25 cellular contexts compared by ENCODE assay signal in the genomic region with DNA sequence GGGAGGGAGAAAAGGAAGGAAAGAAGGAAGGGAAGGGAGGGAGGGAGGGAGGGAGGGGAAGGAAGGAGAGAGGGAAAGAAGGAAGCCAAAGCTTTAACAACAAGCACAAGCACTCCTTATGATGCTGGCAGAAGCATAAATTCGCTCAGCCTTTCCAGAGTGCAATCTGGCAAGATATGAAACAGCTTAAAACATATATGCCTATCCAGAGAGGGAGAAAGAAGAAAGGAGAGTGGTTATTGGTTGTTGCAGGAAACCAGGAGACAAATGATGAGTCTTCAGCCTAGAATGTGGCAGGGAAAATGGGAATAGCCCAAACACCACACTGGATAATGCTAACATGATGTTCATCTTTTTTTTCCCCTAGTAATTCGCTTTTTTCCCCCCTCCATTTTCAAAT.
A peak's percentile ranks its signal among the peaks of the same experiment; 100 is the strongest.
DNase-seq lines count a peak whose midpoint lies in the region; ATAC-seq, FAIRE-seq and TF ChIP-seq lines count a peak whose summit lies in the region.
"Had no signal": no experiment of that assay in that cellular context is flagged by ENCODE, and none has a peak within 500 bp of the region (broad histone marks: within the 10 kb centered on the region; RNA-seq: fewer than 3 reads in every experiment).

No MANE protein-coding gene starts in this region.

- H3K27ac Mint-ChIP-seq in brain (peak overlapping the region in 4 of 5 experiments; percentile 5 to 87 (median 50)), nephron (peak overlapping the region; percentile 44 to 78 (median 76))
- H3K27ac Mint-ChIP-seq: activated naive CD8-positive, alpha-beta T cell; effector memory CD8-positive, alpha-beta T cell; memory B cell; T-helper 1 cell treated with Interleukin-12 subunit alpha and Interleukin-12 subunit beta and Interleukin-4 antibody, amounts not matched to agents 30 μg/mL and 1 μg/mL, for 36 hours had no signal

- H3K4me1 Mint-ChIP-seq in brain (peaks cover 50% of the 10 kb centered on the region), nephron (peaks cover 64% of the 10 kb centered on the region)

- H3K27me3 ChIP-seq in effector memory CD4-positive, alpha-beta T cell (replicated peaks; ENCODE audit: control insufficient read depth, insufficient read depth, low read length, poor library complexity, severe bottlenecking), result no peaks in the 10 kb centered on the region
- H3K27me3 ChIP-seq: esophagus squamous epithelium, ovary, SJCRH30, upper lobe of left lung had no signal

- H3K36me3 ChIP-seq in effector memory CD4-positive, alpha-beta T cell (ENCODE audit: control insufficient read depth, insufficient read depth, low read length), result no peaks in the 10 kb centered on the region
- no peaks in the 10 kb centered on the region for H3K36me3 ChIP-seq in mucosa of descending colon (ENCODE audit: low read depth)
- H3K36me3 ChIP-seq: esophagus squamous epithelium, ovary, SJCRH30, upper lobe of left lung had no signal

- H3K4me3 Mint-ChIP-seq in brain (no peak overlapping the region), nephron (no peak overlapping the region)
- H3K4me3 Mint-ChIP-seq: activated naive CD8-positive, alpha-beta T cell; effector memory CD8-positive, alpha-beta T cell; memory B cell; T-helper 1 cell treated with Interleukin-12 subunit alpha and Interleukin-12 subunit beta and Interleukin-4 antibody, amounts not matched to agents 30 μg/mL and 1 μg/mL, for 36 hours had no signal

- no peak overlapping the region for H3K27ac ChIP-seq in effector memory CD4-positive, alpha-beta T cell (ENCODE audit: insufficient read depth, low read length, poor library complexity, severe bottlenecking)
- H3K27ac ChIP-seq: esophagus squamous epithelium, ovary, SJCRH30, upper lobe of left lung had no signal

- no peaks in the 10 kb centered on the region for H3K36me3 Mint-ChIP-seq in brain
- H3K36me3 Mint-ChIP-seq in nephron (ENCODE audit: low read depth), result no peaks in the 10 kb centered on the region
- H3K36me3 Mint-ChIP-seq: activated naive CD8-positive, alpha-beta T cell; memory B cell had no signal

- H3K4me1 ChIP-seq in effector memory CD4-positive, alpha-beta T cell (ENCODE audit: control insufficient read depth, insufficient read depth, low read length, poor library complexity, severe bottlenecking), result no peaks in the 10 kb centered on the region
- no peaks in the 10 kb centered on the region for H3K4me1 ChIP-seq in mucosa of descending colon (ENCODE audit: low read depth)

- H3K27me3 Mint-ChIP-seq in brain (no peaks in the 10 kb centered on the region), nephron (ENCODE audit: low read depth) (no peaks in the 10 kb centered on the region)
- H3K27me3 Mint-ChIP-seq: activated naive CD8-positive, alpha-beta T cell had no signal

- DNase-seq in AG10803 (ENCODE audit: low read depth) (peak; percentile 56), HCEC 1CT (peak; percentile 45), H54 (ENCODE audit: insufficient read length, low spot score) (no peak), mucosa of descending colon (no peak)
- no peak for DNase-seq in effector memory CD4-positive, alpha-beta T cell
- DNase-seq: activated CD4-positive, alpha-beta T cell treated with anti-CD3 and anti-CD28 coated beads for 48 hours; DND-41; effector memory CD8-positive, alpha-beta T cell; esophagus squamous epithelium; left cardiac atrium; NCI-H1417; NCI-H2107; NCI-H510A treated with DMSO at 0.1 percent for 48 hours; NK-92 treated with Interleukin-12 subunit alpha and Interleukin-12 subunit beta, amount 100 ng/mL, for 24 hours; ovary; SJCRH30; upper lobe of left lung had no signal

- no peak for FAIRE-seq in H54 (lab: Jason Lieb, UNC)
- FAIRE-seq: GM19239 had no signal

- no peak for TF ChIP-seq CTCF in AG10803 (conservative IDR thresholded peaks at IDR 0.05; ENCODE audit: low read length)
- TF ChIP-seq CTCF in brain (conservative IDR thresholded peaks at IDR 0.05), result no peak
- TF ChIP-seq CTCF in nephron (IDR thresholded peaks at IDR 0.05; ENCODE audit: unreplicated experiment in 3 of 3), result no peak
- TF ChIP-seq CTCF in mucosa of descending colon (IDR thresholded peaks at IDR 0.05), result no peak

- ATAC-seq in mucosa of descending colon, result no peak
- ATAC-seq: effector memory CD8-positive, alpha-beta T cell; left cardiac atrium; Panc1; sciatic nerve had no signal

- intact Hi-C loops in mucosa of descending colon (cut with DNase I, micrococcal nuclease), result no loop called here

- peaks cover 0 to 2% (median 0%) of the 10 kb centered on the region in 5 experiments for H3K9me3 Mint-ChIP-seq in brain
- H3K9me3 Mint-ChIP-seq in nephron, result no peaks in the 10 kb centered on the region
- H3K9me3 Mint-ChIP-seq: effector memory CD8-positive, alpha-beta T cell; memory B cell; T-helper 1 cell treated with Interleukin-12 subunit alpha and Interleukin-12 subunit beta and Interleukin-4 antibody, amounts not matched to agents 30 μg/mL and 1 μg/mL, for 36 hours had no signal

- no peaks in the 10 kb centered on the region for H3K9me3 ChIP-seq in effector memory CD4-positive, alpha-beta T cell (ENCODE audit: control insufficient read depth, low read length)
- H3K9me3 ChIP-seq in mucosa of descending colon, result no peaks in the 10 kb centered on the region
- H3K9me3 ChIP-seq: esophagus squamous epithelium, ovary, SJCRH30, upper lobe of left lung had no signal

- H3K4me3 ChIP-seq in AG10803 (ENCODE audit: low read length) (no peak overlapping the region), mucosa of descending colon (no peak overlapping the region)
- no peak overlapping the region for H3K4me3 ChIP-seq in effector memory CD4-positive, alpha-beta T cell (ENCODE audit: insufficient read depth, low read depth, low read length, poor library complexity, severe bottlenecking)
- H3K4me3 ChIP-seq: esophagus squamous epithelium, ovary, SJCRH30, upper lobe of left lung had no signal

- TF ChIP-seq POLR2A in H54 (IDR thresholded peaks at IDR 0.05; ENCODE audit: low read depth, low read length), result no peak

Comparison
In these comparisons a context has a peak if more than half of its experiments do, and no peak if none do; other contexts are left out.
1. DNase-seq: peak in AG10803 (single experiment) and HCEC 1CT (single experiment); none in effector memory CD4-positive, alpha-beta T cell (0 of 3), H54 (single experiment) and mucosa of descending colon (0 of 3).